Comparison of ENCODE assay signal across 8 cellular contexts in genomic region chr1:38527373-38527966, GRCh38.
DNase-seq lines count a peak whose midpoint lies in the region; ATAC-seq, FAIRE-seq and TF ChIP-seq lines count a peak whose summit lies in the region.

No MANE protein-coding gene starts in this region.

- H3K27me3 Mint-ChIP-seq in T-helper 1 cell treated with Interleukin-12 subunit alpha and Interleukin-12 subunit beta and Interleukin-4 antibody, amounts not matched to agents 30 μg/mL and 1 μg/mL, for 36 hours (ENCODE audit: low read depth): peaks cover 16% of the 10 kb centered on the region
- H3K27me3 Mint-ChIP-seq in effector memory CD8-positive, alpha-beta T cell: peaks cover 23 to 36% of the 10 kb centered on the region in 2 donors
- H3K27me3 Mint-ChIP-seq in stimulated activated naive B cell treated with anti-CD40 and anti-IgM and Interleukin-4, amounts not matched to agents 10 μg/mL and 1 μg/mL and 100 μg/mL, for 72 hours: peaks cover 14 to 17% of the 10 kb centered on the region in 2 donors

- H3K36me3 Mint-ChIP-seq in T-helper 1 cell treated with Interleukin-12 subunit alpha and Interleukin-12 subunit beta and Interleukin-4 antibody, amounts not matched to agents 30 μg/mL and 1 μg/mL, for 36 hours (ENCODE audit: low read depth): no peaks in the 10 kb centered on the region
- no peaks in the 10 kb centered on the region for H3K36me3 Mint-ChIP-seq in effector memory CD8-positive, alpha-beta T cell (ENCODE audit: insufficient read depth)
- H3K36me3 Mint-ChIP-seq in stimulated activated naive B cell treated with anti-CD40 and anti-IgM and Interleukin-4, amounts not matched to agents 10 μg/mL and 1 μg/mL and 100 μg/mL, for 72 hours: no peaks in the 10 kb centered on the region

- H3K27ac Mint-ChIP-seq in T-helper 1 cell treated with Interleukin-12 subunit alpha and Interleukin-12 subunit beta and Interleukin-4 antibody, amounts not matched to agents 30 μg/mL and 1 μg/mL, for 36 hours: peak overlapping the region; percentile 73
- H3K27ac Mint-ChIP-seq in effector memory CD8-positive, alpha-beta T cell: peak overlapping the region in 1 of 2 donors; percentile 55
- peak overlapping the region; percentile 82 for H3K27ac Mint-ChIP-seq in stimulated activated naive B cell treated with anti-CD40 and anti-IgM and Interleukin-4, amounts not matched to agents 10 μg/mL and 1 μg/mL and 100 μg/mL, for 72 hours

- H3K9me3 Mint-ChIP-seq in T-helper 1 cell treated with Interleukin-12 subunit alpha and Interleukin-12 subunit beta and Interleukin-4 antibody, amounts not matched to agents 30 μg/mL and 1 μg/mL, for 36 hours: no peaks in the 10 kb centered on the region
- no peaks in the 10 kb centered on the region for H3K9me3 Mint-ChIP-seq in effector memory CD8-positive, alpha-beta T cell
- H3K9me3 Mint-ChIP-seq in stimulated activated naive B cell treated with anti-CD40 and anti-IgM and Interleukin-4, amounts not matched to agents 10 μg/mL and 1 μg/mL and 100 μg/mL, for 72 hours: peaks cover 0 to 3% of the 10 kb centered on the region in 2 donors

- FAIRE-seq in D721Med (lab: Jason Lieb, UNC): no peak

- peak overlapping the region; percentile 54 for H3K4me3 Mint-ChIP-seq in T-helper 1 cell treated with Interleukin-12 subunit alpha and Interleukin-12 subunit beta and Interleukin-4 antibody, amounts not matched to agents 30 μg/mL and 1 μg/mL, for 36 hours
- peak overlapping the region; percentile 35 to 68 for H3K4me3 Mint-ChIP-seq in effector memory CD8-positive, alpha-beta T cell
- peak overlapping the region; percentile 15 to 40 for H3K4me3 Mint-ChIP-seq in stimulated activated naive B cell treated with anti-CD40 and anti-IgM and Interleukin-4, amounts not matched to agents 10 μg/mL and 1 μg/mL and 100 μg/mL, for 72 hours

- ATAC-seq in GM18867 (IDR thresholded peaks at IDR 0.05; ENCODE audit: unreplicated experiment): peak; percentile 96
- ATAC-seq in HG02763 (IDR thresholded peaks at IDR 0.05; ENCODE audit: unreplicated experiment): peak; percentile 77
- ATAC-seq in effector memory CD8-positive, alpha-beta T cell (replicated peaks): peak; percentile 73
- ATAC-seq in stimulated activated naive B cell treated with anti-CD40 and anti-IgM and Interleukin-4, amounts not matched to agents 10 μg/mL and 1 μg/mL and 100 μg/mL, for 72 hours (replicated peaks): peak; percentile 91 to 98

- DNase-seq in effector memory CD8-positive, alpha-beta T cell: peak; percentile 2 to 19 (median 12)
- peak; percentile 47 for DNase-seq in stimulated activated naive B cell treated with anti-CD40 and anti-IgM and Interleukin-4, amounts not matched to agents 10 μg/mL and 1 μg/mL and 100 μg/mL, for 72 hours
- DNase-seq in amniotic stem cell (lab: John Stamatoyannopoulos, UW) (no peak), D721Med (ENCODE audit: insufficient read length, low spot score) (no peak), NCI-H524 (lab: John Stamatoyannopoulos, UW) (no peak)

- TF ChIP-seq CTCF in D721Med (IDR thresholded peaks at IDR 0.05; ENCODE audit: insufficient read depth, missing control alignments): no peak

- H3K4me1 Mint-ChIP-seq in T-helper 1 cell treated with Interleukin-12 subunit alpha and Interleukin-12 subunit beta and Interleukin-4 antibody, amounts not matched to agents 30 μg/mL and 1 μg/mL, for 36 hours (ENCODE audit: low read depth): peaks cover 15% of the 10 kb centered on the region
- peaks cover 10 to 11% of the 10 kb centered on the region in 2 donors for H3K4me1 Mint-ChIP-seq in effector memory CD8-positive, alpha-beta T cell (ENCODE audit: low read depth in 2 of 2)
- peaks cover 9 to 13% of the 10 kb centered on the region in 2 donors for H3K4me1 Mint-ChIP-seq in stimulated activated naive B cell treated with anti-CD40 and anti-IgM and Interleukin-4, amounts not matched to agents 10 μg/mL and 1 μg/mL and 100 μg/mL, for 72 hours

Comparison
In these comparisons a context has a peak if more than half of its experiments do, and no peak if none do; other contexts are left out.
1. DNase-seq: peak in effector memory CD8-positive, alpha-beta T cell (3 of 3) and stimulated activated naive B cell treated with anti-CD40 and anti-IgM and Interleukin-4, amounts not matched to agents 10 μg/mL and 1 μg/mL and 100 μg/mL, for 72 hours (single experiment); none in amniotic stem cell (single experiment), D721Med (single experiment) and NCI-H524 (0 of 2).
2. Peak in every context shown above with its lines, with median percentiles within 50 percentile points of each other: ATAC-seq and H3K4me3 Mint-ChIP-seq.